Comparison of ENCODE assay signal across 19 cellular contexts in genomic region chr20:32898721-32899120, GRCh38. TPM values are rescaled to one million over a fixed set of nuclear protein-coding genes. Genes with fewer than 3 reads are reported as not detected.
DNase-seq lines count a peak whose midpoint lies in the region; ATAC-seq and TF ChIP-seq lines count a peak whose summit lies in the region.
"Had no signal": no experiment of that assay in that cellular context is flagged by ENCODE, and none has a peak within 500 bp of the region (broad histone marks: within the 10 kb centered on the region; RNA-seq: fewer than 3 reads in every experiment).

No MANE protein-coding gene starts in this region.

- TF ChIP-seq CTCF in BJ (IDR thresholded peaks at IDR 0.05; ENCODE audit: insufficient read depth, low read depth, low read length) = no peak
- no peak for TF ChIP-seq CTCF in HFF-Myc (IDR thresholded peaks at IDR 0.05; ENCODE audit: low read depth, low read length, missing control alignments)
- TF ChIP-seq CTCF in mucosa of descending colon (IDR thresholded peaks at IDR 0.05) = no peak
- no peak for TF ChIP-seq CTCF in tibial nerve (IDR thresholded peaks at IDR 0.05)

- H3K36me3 ChIP-seq in BJ (ENCODE audit: control insufficient read depth, insufficient read depth, low read length) (no peaks in the 10 kb centered on the region), mesendoderm (ENCODE audit: control insufficient read depth, insufficient read depth, low read length) (no peaks in the 10 kb centered on the region), mucosa of descending colon (ENCODE audit: low read depth) (no peaks in the 10 kb centered on the region), tibial nerve (no peaks in the 10 kb centered on the region)

- no peak overlapping the region for H3K4me2 ChIP-seq in mesendoderm (ENCODE audit: low read length)

- no peak overlapping the region for H3K23ac ChIP-seq in mesendoderm (ENCODE audit: low read length)

- no peak overlapping the region for H2BK120ac ChIP-seq in mesendoderm (ENCODE audit: low read depth, low read length)

- H3K4me3 ChIP-seq in BJ (ENCODE audit: low read depth, low read length) (no peak overlapping the region), HFF-Myc (replicated peaks; ENCODE audit: low read depth, low read length) (no peak overlapping the region), mesendoderm (ENCODE audit: low read length) (no peak overlapping the region), mucosa of descending colon (no peak overlapping the region), tibial nerve (no peak overlapping the region)

- no peak for TF ChIP-seq EP300 in tibial nerve (IDR thresholded peaks at IDR 0.05)

- H3K27ac ChIP-seq in mesendoderm (ENCODE audit: low read depth, low read length) (no peak overlapping the region), tibial nerve (no peak overlapping the region)
- H3K27ac ChIP-seq: RWPE1 had no signal

- H3K9ac ChIP-seq in mesendoderm (ENCODE audit: low read length) = no peak overlapping the region

- no peak overlapping the region for H3K56ac ChIP-seq in mesendoderm (ENCODE audit: low read length)

- no peak overlapping the region for H3K18ac ChIP-seq in mesendoderm (ENCODE audit: low read length)

- H3K79me2 ChIP-seq in mesendoderm (ENCODE audit: control insufficient read depth, insufficient read depth, low read length) = no peaks in the 10 kb centered on the region

- TF ChIP-seq POLR2A in tibial nerve (IDR thresholded peaks at IDR 0.05) = no peak

- no peaks in the 10 kb centered on the region for H3K4me1 ChIP-seq in mesendoderm (ENCODE audit: control insufficient read depth, low read depth, low read length)
- no peaks in the 10 kb centered on the region for H3K4me1 ChIP-seq in mucosa of descending colon (ENCODE audit: low read depth)
- peaks cover 0 to 8% (median 2%) of the 10 kb centered on the region in 4 donors for H3K4me1 ChIP-seq in tibial nerve

- ATAC-seq in mucosa of descending colon (no peak), GM19397 (IDR thresholded peaks at IDR 0.05; ENCODE audit: unreplicated experiment) (no peak)
- ATAC-seq: HCT116, left colon, T-cell had no signal

- peak overlapping the region; percentile 38 for H3K4ac ChIP-seq in mesendoderm (ENCODE audit: low read depth, low read length)

- H2BK5ac ChIP-seq in mesendoderm (ENCODE audit: low read length) = no peak overlapping the region

- H3K79me1 ChIP-seq in mesendoderm (ENCODE audit: low read length) = no peaks in the 10 kb centered on the region

- no peak overlapping the region for H2AK5ac ChIP-seq in mesendoderm (ENCODE audit: low read length)

- H3K9me3 ChIP-seq in mucosa of descending colon (no peaks in the 10 kb centered on the region), tibial nerve (no peaks in the 10 kb centered on the region)

- intact Hi-C loops in mucosa of descending colon (cut with DNase I, micrococcal nuclease) = no loop called here

- H3K27me3 ChIP-seq in BJ (ENCODE audit: control insufficient read depth, insufficient read depth, low read length) = no peaks in the 10 kb centered on the region
- H3K27me3 ChIP-seq in mesendoderm (ENCODE audit: insufficient read depth, low read length, poor library complexity) = no peaks in the 10 kb centered on the region
- no peaks in the 10 kb centered on the region for H3K27me3 ChIP-seq in tibial nerve

- H2BK15ac ChIP-seq in mesendoderm (replicated peaks; ENCODE audit: low read depth) = no peak overlapping the region

- POLR2A ChIA-PET in BJ (lab: Charles Lee) = no interaction called here

- H4K5ac ChIP-seq in mesendoderm (ENCODE audit: low read length) = no peak overlapping the region

- CTCF ChIA-PET in BJ (lab: Yijun Ruan, JAX) = no interaction called here

- no peak overlapping the region for H4K8ac ChIP-seq in mesendoderm (ENCODE audit: low read depth, low read length)

- DNase-seq in BJ (ENCODE audit: low read depth) (peak; percentile 90), HFF-Myc (ENCODE audit: extremely low read depth, low read depth) (peak; percentile 92), astrocyte of the hippocampus (ENCODE audit: low read depth, low spot score) (peak; percentile 12), mesendoderm (peak; percentile 16), mucosa of descending colon (no peak), dermis blood vessel endothelial cell (no peak), tibial nerve (ENCODE audit: low spot score in 2 of 2) (no peak)
- DNase-seq: activated naive CD4-positive, alpha-beta T cell; DMS79 treated with DMSO at 0.1 percent for 48 hours; left colon; NCI-H1092; stimulated activated CD4-positive, alpha-beta T cell treated with anti-CD3 and anti-CD28 coated beads, Interleukin-12 subunit alpha, Interleukin-12 subunit beta, amount 100 ng/mL, for 4 hours; T-cell had no signal

- no CpG with 5 or more reads among the region's 5 CpGs for WGBS in mesendoderm (ENCODE audit: extremely low coverage, insufficient coverage, low lambda C conversion rate)
- WGBS in tibial nerve, 2 donors = 51 to 55% methylated on average over 5 of the region's 5 CpGs

RNA-seq across cellular contexts. Expression of gene EFCAB8, which starts 40.0 kb away (rescaled TPM):
- not detected in 2 replicates for polyA plus RNA-seq in BJ (2011; rRNA removed)
- polyA minus RNA-seq in BJ (2011; rRNA and poly(A)+ RNA removed) = 0.52 TPM in 1 of 2 replicates, not detected in the other
- polyA plus RNA-seq in mesendoderm (2013, experiment 1 of 2) = 0.06 TPM
- polyA plus RNA-seq in mesendoderm (2013, experiment 2 of 2) = 0.03 TPM
- total RNA-seq in mucosa of descending colon (under 1 TPM in 2 of 3 donors, not detected in 1; 0.17 to 0.66 TPM), dermis blood vessel endothelial cell (under 0.01 and 0.05 TPM in 2 replicates), tibial nerve (under 1 TPM in 2 of 4 donors, not detected in 2; 0.30 to 0.87 TPM)
- polyA plus RNA-seq: CD14-positive monocyte, fibroblast of lung, IgD-negative memory B cell had no signal

Comparison
In these comparisons a context has a peak if more than half of its experiments do, and no peak if none do; other contexts are left out.
1. DNase-seq: peak in BJ (single experiment), HFF-Myc (single experiment), astrocyte of the hippocampus (single experiment) and mesendoderm (single experiment); none in mucosa of descending colon (0 of 3), dermis blood vessel endothelial cell (single experiment) and tibial nerve (0 of 2).